Comparison of ENCODE assay signal across 1 cellular context in genomic region chr9:126376903-126377342, GRCh38.
TF ChIP-seq lines count a peak whose summit lies in the region.

No MANE protein-coding gene starts in this region.

TF ChIP-seq in H1, 55 proteins besides CTCF, POLR2A, EP300 and RAD21:
- no peak for TF ChIP-seq EZH2 (IDR thresholded peaks at IDR 0.05; ENCODE audit: low read depth, low read length, severe bottlenecking)
- TF ChIP-seq SP2 (IDR thresholded peaks at IDR 0.05; ENCODE audit: low read length) = no peak
- no peak for TF ChIP-seq SAP30 (IDR thresholded peaks at IDR 0.05; ENCODE audit: insufficient read depth, insufficient replicate concordance, low read length)
- TF ChIP-seq EGR1 (IDR thresholded peaks at IDR 0.05; ENCODE audit: borderline replicate concordance, low read depth, low read length) = no peak
- no peak for TF ChIP-seq SP4 (IDR thresholded peaks at IDR 0.05; ENCODE audit: low read length)
- no peak for TF ChIP-seq CTBP2 (IDR thresholded peaks at IDR 0.05; ENCODE audit: borderline replicate concordance, insufficient read depth, insufficient read length, low read length)
- TF ChIP-seq USF2 (IDR thresholded peaks at IDR 0.05; ENCODE audit: low read length) = no peak
- TF ChIP-seq PHF8 (conservative IDR thresholded peaks at IDR 0.05; ENCODE audit: low read depth, low read length) = no peak
- no peak for TF ChIP-seq RFX5 (IDR thresholded peaks at IDR 0.05; ENCODE audit: borderline replicate concordance, low read depth, low read length)
- TF ChIP-seq SRF (IDR thresholded peaks at IDR 0.05; ENCODE audit: low read depth, low read length) = no peak
- no peak for TF ChIP-seq CHD1 (IDR thresholded peaks at IDR 0.05; ENCODE audit: low read depth, low read length)
- TF ChIP-seq SIN3A (conservative IDR thresholded peaks at IDR 0.05 in 1 of 2, IDR thresholded peaks at IDR 0.05 in 1 of 2; ENCODE audit: low read depth in 1 of 2, low read length in 2 of 2) = no peak
- TF ChIP-seq CBX5 (IDR thresholded peaks at IDR 0.05; ENCODE audit: low read depth, low read length) = no peak
- TF ChIP-seq TAF7 (optimal IDR thresholded peaks at IDR 0.05; ENCODE audit: borderline replicate concordance, low read depth, low read length) = no peak
- no peak for TF ChIP-seq ATF2 (IDR thresholded peaks at IDR 0.05; ENCODE audit: low read length)
- no peak for TF ChIP-seq CHD7 (IDR thresholded peaks at IDR 0.05; ENCODE audit: insufficient replicate concordance, low read length)
- TF ChIP-seq KDM5A (IDR thresholded peaks at IDR 0.05; ENCODE audit: low read length) = no peak
- TF ChIP-seq HDAC6 (IDR thresholded peaks at IDR 0.05; ENCODE audit: low read depth, low read length) = no peak
